ENCODE assay signal across 11 cellular contexts in the genomic region with DNA sequence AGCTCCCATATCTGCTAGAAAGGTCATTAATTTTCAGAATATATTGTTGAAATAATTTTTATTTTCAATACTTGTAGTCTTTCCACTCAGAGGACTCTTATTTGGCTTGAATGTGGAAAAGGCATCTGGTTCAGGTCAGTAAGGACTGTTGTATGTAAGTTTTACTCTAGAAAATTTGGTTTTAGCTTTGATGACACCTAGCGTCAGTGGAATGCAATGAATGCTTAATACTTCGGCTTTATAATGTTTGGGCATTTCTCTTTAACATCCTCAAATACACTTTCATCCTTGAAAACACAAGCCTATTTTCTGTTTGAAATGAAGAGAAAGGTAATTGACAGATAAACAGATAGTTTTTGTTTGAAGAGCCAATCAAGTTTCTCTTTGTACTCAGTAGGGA.
A peak's percentile ranks its signal among the peaks of the same experiment; 100 is the strongest.
DNase-seq lines count a peak whose midpoint lies in the region; ATAC-seq and TF ChIP-seq lines count a peak whose summit lies in the region.
"Had no signal": no experiment of that assay in that cellular context is flagged by ENCODE, and none has a peak within 500 bp of the region (broad histone marks: within the 10 kb centered on the region; RNA-seq: fewer than 3 reads in every experiment).

No MANE protein-coding gene starts in this region.

- H3K4me3 ChIP-seq in GM23248 (no peak overlapping the region), adipocyte (ENCODE audit: low read length) (no peak overlapping the region), foreskin fibroblast (ENCODE audit: low read depth in 1 of 2, low read length in 2 of 2) (no peak overlapping the region)

- peak overlapping the region; percentile 41 for H3K4me2 ChIP-seq in GM23248 (ENCODE audit: unreplicated experiment)

- no peaks in the 10 kb centered on the region for H3K9me3 Mint-ChIP-seq in activated naive CD4-positive, alpha-beta T cell treated with anti-CD3 and anti-CD28 coated beads, Interleukin-2, amount 50 U/mL, for 72 hours

- in situ Hi-C loops in GM23248 (cut with MboI) = loop anchor here (25.0 kb wide), 1 partner anchor 1655 kb away; a partner anchor contains a TSS

- peaks cover 6% of the 10 kb centered on the region; the same call in 1 of the 2 replicates for H3K36me3 ChIP-seq in GM23248 (ENCODE audit: low read depth)
- H3K36me3 ChIP-seq in adipocyte (ENCODE audit: control insufficient read depth, insufficient read depth, low read length, severe bottlenecking) = no peaks in the 10 kb centered on the region

- ATAC-seq in sciatic nerve (peak; percentile 52), GM19351 (IDR thresholded peaks at IDR 0.05; ENCODE audit: unreplicated experiment) (no peak)
- no peak for ATAC-seq in activated naive CD4-positive, alpha-beta T cell treated with anti-CD3 and anti-CD28 coated beads, Interleukin-2, amount 50 U/mL, for 72 hours

- H3K9ac ChIP-seq in GM23248 = 0 out of 2 replicates have a peak overlapping the region, but pooled peaks have one; percentile 8
- peak overlapping the region; percentile 1 for H3K9ac ChIP-seq in adipocyte (ENCODE audit: low read length)

- intact Hi-C loops in sciatic nerve (cut with DNase I) = no loop called here

- no peak overlapping the region; the same call in 1 of the 2 replicates for H3K27ac ChIP-seq in GM23248

- H3K9me3 ChIP-seq in GM23248 (ENCODE audit: low read depth) (no peaks in the 10 kb centered on the region), adipocyte (ENCODE audit: control insufficient read depth, low read length) (no peaks in the 10 kb centered on the region)

- 0 out of 2 replicates have a peak overlapping the region, but pooled peaks have one; percentile 20 for H2AFZ ChIP-seq in GM23248

- peak; percentile 63 for DNase-seq in GM23248
- no peak for DNase-seq in adipocyte (ENCODE audit: low read depth)
- DNase-seq in foreskin fibroblast = peak; percentile 17 to 50
- no peak for DNase-seq in sciatic nerve (ENCODE audit: low spot score)
- no peak for DNase-seq in HK-2 (ENCODE audit: unreplicated experiment)
- no peak for DNase-seq in activated naive CD4-positive, alpha-beta T cell treated with anti-CD3 and anti-CD28 coated beads, Interleukin-2, amount 50 U/mL, for 72 hours (ENCODE audit: low spot score in 2 of 2)
- DNase-seq in activated CD4-positive, alpha-beta T cell treated with anti-CD3 and anti-CD28 coated beads, Interleukin-2, amount 50 U/mL, for 1 hour = no peak
- DNase-seq: GOT3; MV-4-11; stimulated activated CD4-positive, alpha-beta T cell treated with anti-CD3 and anti-CD28 coated beads, Interleukin-12 subunit alpha, Interleukin-12 subunit beta, amount 100 ng/mL, for 4 hours had no signal

- no peak overlapping the region for H3K27ac Mint-ChIP-seq in activated naive CD4-positive, alpha-beta T cell treated with anti-CD3 and anti-CD28 coated beads, Interleukin-2, amount 50 U/mL, for 72 hours

- H3K36me3 Mint-ChIP-seq in activated naive CD4-positive, alpha-beta T cell treated with anti-CD3 and anti-CD28 coated beads, Interleukin-2, amount 50 U/mL, for 72 hours = no peaks in the 10 kb centered on the region

- 3 to 11% methylated on average over 2 of the region's 2 CpGs for WGBS in GM23248 (ENCODE audit: low coverage in 1 of 2, low lambda C conversion rate in 2 of 2, missing lambda C conversion rate in 2 of 2), 2 experiments

- no peaks in the 10 kb centered on the region for H4K20me1 ChIP-seq in GM23248 (ENCODE audit: insufficient read depth)

- no peaks in the 10 kb centered on the region for H3K9me2 ChIP-seq in GM23248 (ENCODE audit: insufficient read depth)

- H3K4me1 ChIP-seq in GM23248 (ENCODE audit: insufficient read depth) = peaks cover 39% of the 10 kb centered on the region
- peaks cover 33% of the 10 kb centered on the region for H3K4me1 ChIP-seq in adipocyte (ENCODE audit: control insufficient read depth, insufficient read depth, low read length)

- H3K79me2 ChIP-seq in GM23248 (ENCODE audit: insufficient read depth) = no peaks in the 10 kb centered on the region

- TF ChIP-seq CTCF in foreskin fibroblast (IDR thresholded peaks at IDR 0.05; ENCODE audit: low read depth, low read length) = no peak

- H3K27me3 ChIP-seq in GM23248 (replicated peaks; ENCODE audit: insufficient read depth) (no peaks in the 10 kb centered on the region), adipocyte (replicated peaks; ENCODE audit: control insufficient read depth, insufficient read depth, low read length) (no peaks in the 10 kb centered on the region)

- peaks cover 5% of the 10 kb centered on the region; the same call in 1 of the 2 replicates for H3F3A ChIP-seq in GM23248 (ENCODE audit: insufficient read depth)

Comparison
In these comparisons a context has a peak if more than half of its experiments do, and no peak if none do; other contexts are left out.
1. DNase-seq: peak in GM23248 (single experiment) and foreskin fibroblast (2 of 2); none in adipocyte (single experiment), sciatic nerve (single experiment), HK-2 (single experiment), activated naive CD4-positive, alpha-beta T cell treated with anti-CD3 and anti-CD28 coated beads, Interleukin-2, amount 50 U/mL, for 72 hours (0 of 2) and activated CD4-positive, alpha-beta T cell treated with anti-CD3 and anti-CD28 coated beads, Interleukin-2, amount 50 U/mL, for 1 hour (single experiment).